10 cellular contexts compared by ENCODE assay signal in the genomic region with DNA sequence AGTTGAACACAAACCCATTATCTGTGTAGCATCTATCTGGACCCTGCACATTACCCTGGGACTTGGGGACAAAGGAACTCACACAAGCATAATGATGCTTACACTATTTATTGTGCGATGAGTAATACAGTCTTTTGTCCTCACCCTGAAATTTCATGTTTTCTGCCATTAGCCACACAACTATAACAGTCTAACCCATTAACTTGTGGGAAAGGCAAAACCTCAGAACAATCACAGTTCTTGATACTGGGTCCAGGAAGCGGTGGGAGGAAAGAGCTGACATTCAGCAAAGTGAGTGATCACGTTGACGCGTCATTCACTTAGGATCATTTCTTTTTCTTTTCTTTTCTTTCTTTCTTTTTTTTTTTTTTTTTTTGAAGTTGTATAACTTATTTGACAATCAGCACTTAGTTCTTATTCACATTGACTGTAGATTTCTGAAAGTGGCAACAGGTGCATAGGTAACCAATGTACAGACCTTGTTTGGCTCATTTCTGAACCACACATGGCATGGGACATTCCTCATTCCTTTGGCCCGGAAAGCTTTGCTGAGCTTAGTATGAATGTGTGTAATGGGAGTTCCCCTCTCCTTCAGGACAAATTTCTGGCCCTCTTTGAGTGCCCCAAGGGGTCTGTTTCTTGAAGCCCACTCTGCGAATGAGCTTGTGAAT.
DNase-seq lines count a peak whose midpoint lies in the region; ATAC-seq, FAIRE-seq and TF ChIP-seq lines count a peak whose summit lies in the region.
"Had no signal": no experiment of that assay in that cellular context is flagged by ENCODE, and none has a peak within 500 bp of the region (broad histone marks: within the 10 kb centered on the region; RNA-seq: fewer than 3 reads in every experiment).

No MANE protein-coding gene starts in this region.

- H2AFZ ChIP-seq in GM23248 (no peak overlapping the region), smooth muscle cell (ENCODE audit: low read depth) (no peak overlapping the region)

- no peaks in the 10 kb centered on the region for H3K79me2 ChIP-seq in GM23248 (ENCODE audit: insufficient read depth)
- no peaks in the 10 kb centered on the region for H3K79me2 ChIP-seq in smooth muscle cell (ENCODE audit: low read depth)

- no peak for TF ChIP-seq CTCF in CD8-positive, alpha-beta T cell (IDR thresholded peaks at IDR 0.05)
- no peak for TF ChIP-seq CTCF in smooth muscle cell (IDR thresholded peaks at IDR 0.05; ENCODE audit: borderline replicate concordance, insufficient read depth, poor library complexity, severe bottlenecking)

- no peaks in the 10 kb centered on the region for H3K27me3 Mint-ChIP-seq in CD8-positive, alpha-beta T cell (ENCODE audit: low read depth)
- H3K27me3 Mint-ChIP-seq in activated T-helper 1 cell treated with anti-CD3 and anti-CD28 coated beads, Interleukin-12 subunit alpha, Interleukin-12 subunit beta, Interleukin-2, Interleukin-4 antibody, amounts not matched to agents 30 ng/mL and 10 ng/mL and 1 ng/mL, durations not matched to agents 14 hours and 24 hours and 36 hours (ENCODE audit: insufficient read depth), result peaks cover 1% of the 10 kb centered on the region

- no peak overlapping the region for H3K27ac Mint-ChIP-seq in CD8-positive, alpha-beta T cell
- peak overlapping the region; percentile 80 for H3K27ac Mint-ChIP-seq in activated T-helper 1 cell treated with anti-CD3 and anti-CD28 coated beads, Interleukin-12 subunit alpha, Interleukin-12 subunit beta, Interleukin-2, Interleukin-4 antibody, amounts not matched to agents 30 ng/mL and 10 ng/mL and 1 ng/mL, durations not matched to agents 14 hours and 24 hours and 36 hours
- H3K27ac Mint-ChIP-seq: WTC11 had no signal

- H3K9me3 ChIP-seq in CD8-positive, alpha-beta T cell (ENCODE audit: low read length), result no peaks in the 10 kb centered on the region
- H3K9me3 ChIP-seq in GM23248 (ENCODE audit: low read depth), result no peaks in the 10 kb centered on the region
- H3K9me3 ChIP-seq in smooth muscle cell (replicated peaks; ENCODE audit: low read depth), result no peaks in the 10 kb centered on the region

- no peak overlapping the region for H3K9ac ChIP-seq in GM23248
- no peak overlapping the region for H3K9ac ChIP-seq in smooth muscle cell (ENCODE audit: low read depth)

- H3K36me3 Mint-ChIP-seq in CD8-positive, alpha-beta T cell, result no peaks in the 10 kb centered on the region
- no peaks in the 10 kb centered on the region for H3K36me3 Mint-ChIP-seq in activated T-helper 1 cell treated with anti-CD3 and anti-CD28 coated beads, Interleukin-12 subunit alpha, Interleukin-12 subunit beta, Interleukin-2, Interleukin-4 antibody, amounts not matched to agents 30 ng/mL and 10 ng/mL and 1 ng/mL, durations not matched to agents 14 hours and 24 hours and 36 hours (ENCODE audit: low read depth)
- H3K36me3 Mint-ChIP-seq: WTC11 had no signal

- H3K4me3 ChIP-seq in CD8-positive, alpha-beta T cell (ENCODE audit: low read depth, low read length), result no peak overlapping the region
- H3K4me3 ChIP-seq in GM23248 (no peak overlapping the region), smooth muscle cell (no peak overlapping the region)

- peaks cover 17% of the 10 kb centered on the region for H3K4me1 Mint-ChIP-seq in CD8-positive, alpha-beta T cell (ENCODE audit: low read depth)
- peaks cover 24% of the 10 kb centered on the region for H3K4me1 Mint-ChIP-seq in activated T-helper 1 cell treated with anti-CD3 and anti-CD28 coated beads, Interleukin-12 subunit alpha, Interleukin-12 subunit beta, Interleukin-2, Interleukin-4 antibody, amounts not matched to agents 30 ng/mL and 10 ng/mL and 1 ng/mL, durations not matched to agents 14 hours and 24 hours and 36 hours (ENCODE audit: low read depth)

- peak; percentile 37 for FAIRE-seq in GM19239 (lab: Jason Lieb, UNC)

- H3F3A ChIP-seq in GM23248 (ENCODE audit: insufficient read depth) (no peaks in the 10 kb centered on the region), smooth muscle cell (ENCODE audit: low read depth) (no peaks in the 10 kb centered on the region)

- POLR2A ChIA-PET in CD8-positive, alpha-beta T cell (lab: Charles Lee), result no interaction called here

- H3K4me2 ChIP-seq in GM23248 (ENCODE audit: unreplicated experiment) (no peak overlapping the region), smooth muscle cell (no peak overlapping the region)

- ATAC-seq in CD8-positive, alpha-beta T cell, result peak; percentile 45
- ATAC-seq in HG03045 (IDR thresholded peaks at IDR 0.05; ENCODE audit: unreplicated experiment), result peak; percentile 46

- intact Hi-C loops in CD8-positive, alpha-beta T cell (cut with DNase I, micrococcal nuclease), result no loop called here
- intact Hi-C loops in activated T-helper 1 cell treated with anti-CD3 and anti-CD28 coated beads, Interleukin-12 subunit alpha, Interleukin-12 subunit beta, Interleukin-2, Interleukin-4 antibody, amounts not matched to agents 30 ng/mL and 10 ng/mL and 1 ng/mL, durations not matched to agents 14 hours and 24 hours and 36 hours (cut with micrococcal nuclease), result loop anchor here (1.0 to 5.0 kb wide), 4 partner anchors 127 to 358 kb away; partner anchors contain the start of gene SCAF8

- H3K27ac ChIP-seq in CD8-positive, alpha-beta T cell (ENCODE audit: low read depth, low read length), result no peak overlapping the region
- H3K27ac ChIP-seq in GM23248, result no peak overlapping the region
- H3K27ac ChIP-seq in smooth muscle cell (ENCODE audit: low read depth), result no peak overlapping the region
- H3K27ac ChIP-seq: epithelial cell of prostate had no signal

- H3K9me2 ChIP-seq in GM23248 (ENCODE audit: insufficient read depth), result no peaks in the 10 kb centered on the region

- WGBS in GM23248 (ENCODE audit: low coverage in 1 of 2, low lambda C conversion rate in 2 of 2, missing lambda C conversion rate in 2 of 2), 2 experiments, result 88 to 93% methylated on average over 7 of the region's 7 CpGs
- 80% methylated on average over 7 of the region's 7 CpGs for WGBS in smooth muscle cell (ENCODE audit: low lambda C conversion rate)

- H4K20me1 ChIP-seq in GM23248 (ENCODE audit: insufficient read depth) (no peaks in the 10 kb centered on the region), smooth muscle cell (ENCODE audit: low read depth) (no peaks in the 10 kb centered on the region)

- H3K9me3 Mint-ChIP-seq in CD8-positive, alpha-beta T cell, result no peaks in the 10 kb centered on the region
- no peaks in the 10 kb centered on the region for H3K9me3 Mint-ChIP-seq in activated T-helper 1 cell treated with anti-CD3 and anti-CD28 coated beads, Interleukin-12 subunit alpha, Interleukin-12 subunit beta, Interleukin-2, Interleukin-4 antibody, amounts not matched to agents 30 ng/mL and 10 ng/mL and 1 ng/mL, durations not matched to agents 14 hours and 24 hours and 36 hours
- H3K9me3 Mint-ChIP-seq: WTC11 had no signal

- H3K36me3 ChIP-seq in CD8-positive, alpha-beta T cell (ENCODE audit: insufficient read depth, low read length), result no peaks in the 10 kb centered on the region
- no peaks in the 10 kb centered on the region for H3K36me3 ChIP-seq in GM23248 (ENCODE audit: low read depth)
- H3K36me3 ChIP-seq in smooth muscle cell (ENCODE audit: low read depth), result no peaks in the 10 kb centered on the region

- peaks cover 17% of the 10 kb centered on the region for H3K4me1 ChIP-seq in CD8-positive, alpha-beta T cell (ENCODE audit: insufficient read depth, low read length)
- H3K4me1 ChIP-seq in GM23248 (ENCODE audit: insufficient read depth), result no peaks in the 10 kb centered on the region
- H3K4me1 ChIP-seq in smooth muscle cell (ENCODE audit: low read depth), result no peaks in the 10 kb centered on the region

- H3K4me3 Mint-ChIP-seq in CD8-positive, alpha-beta T cell, result no peak overlapping the region
- H3K4me3 Mint-ChIP-seq in activated T-helper 1 cell treated with anti-CD3 and anti-CD28 coated beads, Interleukin-12 subunit alpha, Interleukin-12 subunit beta, Interleukin-2, Interleukin-4 antibody, amounts not matched to agents 30 ng/mL and 10 ng/mL and 1 ng/mL, durations not matched to agents 14 hours and 24 hours and 36 hours, result peak overlapping the region; percentile 60
- H3K4me3 Mint-ChIP-seq: WTC11 had no signal

- DNase-seq in CD8-positive, alpha-beta T cell, result no peak
- peak; percentile 8 for DNase-seq in GM19239 (ENCODE audit: insufficient read length, low spot score)
- DNase-seq in activated T-helper 1 cell treated with anti-CD3 and anti-CD28 coated beads, Interleukin-12 subunit alpha, Interleukin-12 subunit beta, Interleukin-2, Interleukin-4 antibody, amounts not matched to agents 30 ng/mL and 10 ng/mL and 1 ng/mL, durations not matched to agents 14 hours and 24 hours and 36 hours (ENCODE audit: low spot score), result no peak
- DNase-seq in iPS-NIHi11 (ENCODE audit: low spot score), result no peak
- no peak for DNase-seq in GM23248
- DNase-seq in ureter (ENCODE audit: low spot score), result no peak
- no peak for DNase-seq in smooth muscle cell (lab: John Stamatoyannopoulos, UW; ENCODE audit: unreplicated experiment)

- CTCF ChIA-PET in CD8-positive, alpha-beta T cell (lab: Charles Lee), result no interaction called here

- in situ Hi-C loops in GM23248 (cut with MboI), result no loop called here

- H3K27me3 ChIP-seq in CD8-positive, alpha-beta T cell (ENCODE audit: insufficient read depth, low read length), result no peaks in the 10 kb centered on the region
- 0 out of 2 replicates have a peak, but pooled peaks cover 7% of the 10 kb centered on the region for H3K27me3 ChIP-seq in GM23248 (replicated peaks; ENCODE audit: insufficient read depth)
- H3K27me3 ChIP-seq in smooth muscle cell (ENCODE audit: low read depth), result no peaks in the 10 kb centered on the region
